ENCODE assay signal across 2 cellular contexts in genomic region chr9:19161257-19162025, GRCh38.
TF ChIP-seq lines count a peak whose summit lies in the region.

No MANE protein-coding gene starts in this region.

TF ChIP-seq in A549, 52 proteins besides CTCF, POLR2A, EP300 and RAD21 (continued from another document and continues in another):
- TF ChIP-seq, protein P1, sequence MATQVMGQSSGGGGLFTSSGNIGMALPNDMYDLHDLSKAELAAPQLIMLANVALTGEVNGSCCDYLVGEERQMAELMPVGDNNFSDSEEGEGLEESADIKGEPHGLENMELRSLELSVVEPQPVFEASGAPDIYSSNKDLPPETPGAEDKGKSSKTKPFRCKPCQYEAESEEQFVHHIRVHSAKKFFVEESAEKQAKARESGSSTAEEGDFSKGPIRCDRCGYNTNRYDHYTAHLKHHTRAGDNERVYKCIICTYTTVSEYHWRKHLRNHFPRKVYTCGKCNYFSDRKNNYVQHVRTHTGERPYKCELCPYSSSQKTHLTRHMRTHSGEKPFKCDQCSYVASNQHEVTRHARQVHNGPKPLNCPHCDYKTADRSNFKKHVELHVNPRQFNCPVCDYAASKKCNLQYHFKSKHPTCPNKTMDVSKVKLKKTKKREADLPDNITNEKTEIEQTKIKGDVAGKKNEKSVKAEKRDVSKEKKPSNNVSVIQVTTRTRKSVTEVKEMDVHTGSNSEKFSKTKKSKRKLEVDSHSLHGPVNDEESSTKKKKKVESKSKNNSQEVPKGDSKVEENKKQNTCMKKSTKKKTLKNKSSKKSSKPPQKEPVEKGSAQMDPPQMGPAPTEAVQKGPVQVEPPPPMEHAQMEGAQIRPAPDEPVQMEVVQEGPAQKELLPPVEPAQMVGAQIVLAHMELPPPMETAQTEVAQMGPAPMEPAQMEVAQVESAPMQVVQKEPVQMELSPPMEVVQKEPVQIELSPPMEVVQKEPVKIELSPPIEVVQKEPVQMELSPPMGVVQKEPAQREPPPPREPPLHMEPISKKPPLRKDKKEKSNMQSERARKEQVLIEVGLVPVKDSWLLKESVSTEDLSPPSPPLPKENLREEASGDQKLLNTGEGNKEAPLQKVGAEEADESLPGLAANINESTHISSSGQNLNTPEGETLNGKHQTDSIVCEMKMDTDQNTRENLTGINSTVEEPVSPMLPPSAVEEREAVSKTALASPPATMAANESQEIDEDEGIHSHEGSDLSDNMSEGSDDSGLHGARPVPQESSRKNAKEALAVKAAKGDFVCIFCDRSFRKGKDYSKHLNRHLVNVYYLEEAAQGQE (IDR thresholded peaks at IDR 0.05): no peak
- no peak for TF ChIP-seq MAZ (IDR thresholded peaks at IDR 0.05; ENCODE audit: borderline replicate concordance, low read depth, low read length)
- TF ChIP-seq CEBPB (IDR thresholded peaks at IDR 0.05): peak; percentile 99 to 100
- no peak for TF ChIP-seq CBX2 (IDR thresholded peaks at IDR 0.05; ENCODE audit: borderline replicate concordance, low read depth)
- TF ChIP-seq RFX5 (IDR thresholded peaks at IDR 0.05): no peak
- TF ChIP-seq TP53 (CRISPR knock-in tag; IDR thresholded peaks at IDR 0.05): no peak
- TF ChIP-seq, protein P2, sequence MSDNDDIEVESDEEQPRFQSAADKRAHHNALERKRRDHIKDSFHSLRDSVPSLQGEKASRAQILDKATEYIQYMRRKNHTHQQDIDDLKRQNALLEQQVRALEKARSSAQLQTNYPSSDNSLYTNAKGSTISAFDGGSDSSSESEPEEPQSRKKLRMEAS (IDR thresholded peaks at IDR 0.05): peak; percentile 65; the same call in 1 of the 2 replicates
- 0 out of 2 replicates have a peak, but pooled peaks have one; percentile 59 for TF ChIP-seq RARB (CRISPR knock-in tag; IDR thresholded peaks at IDR 0.05)
- peak; percentile 52; the same call in 1 of the 2 replicates for TF ChIP-seq FOXS1 (CRISPR knock-in tag; IDR thresholded peaks at IDR 0.05)
- TF ChIP-seq, protein P3, sequence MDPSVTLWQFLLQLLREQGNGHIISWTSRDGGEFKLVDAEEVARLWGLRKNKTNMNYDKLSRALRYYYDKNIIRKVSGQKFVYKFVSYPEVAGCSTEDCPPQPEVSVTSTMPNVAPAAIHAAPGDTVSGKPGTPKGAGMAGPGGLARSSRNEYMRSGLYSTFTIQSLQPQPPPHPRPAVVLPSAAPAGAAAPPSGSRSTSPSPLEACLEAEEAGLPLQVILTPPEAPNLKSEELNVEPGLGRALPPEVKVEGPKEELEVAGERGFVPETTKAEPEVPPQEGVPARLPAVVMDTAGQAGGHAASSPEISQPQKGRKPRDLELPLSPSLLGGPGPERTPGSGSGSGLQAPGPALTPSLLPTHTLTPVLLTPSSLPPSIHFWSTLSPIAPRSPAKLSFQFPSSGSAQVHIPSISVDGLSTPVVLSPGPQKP (IDR thresholded peaks at IDR 0.05; ENCODE audit: low read depth, low read length): no peak
- no peak for TF ChIP-seq KDM5A (IDR thresholded peaks at IDR 0.05)
- no peak for TF ChIP-seq ESRRA (IDR thresholded peaks at IDR 0.05; ENCODE audit: borderline replicate concordance, low read length)
- no peak for TF ChIP-seq CBX8 (IDR thresholded peaks at IDR 0.05)
- TF ChIP-seq HMGXB4 (CRISPR knock-in tag; IDR thresholded peaks at IDR 0.05; ENCODE audit: borderline replicate concordance): no peak
- no peak for TF ChIP-seq ZNF302 (CRISPR knock-in tag; IDR thresholded peaks at IDR 0.05)
- TF ChIP-seq JUNB (IDR thresholded peaks at IDR 0.05): peak; percentile 94
- TF ChIP-seq, protein P4, sequence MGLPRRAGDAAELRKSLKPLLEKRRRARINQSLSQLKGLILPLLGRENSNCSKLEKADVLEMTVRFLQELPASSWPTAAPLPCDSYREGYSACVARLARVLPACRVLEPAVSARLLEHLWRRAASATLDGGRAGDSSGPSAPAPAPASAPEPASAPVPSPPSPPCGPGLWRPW (IDR thresholded peaks at IDR 0.05): peak; percentile 99
- TF ChIP-seq ZC3H11A (IDR thresholded peaks at IDR 0.05): no peak
- no peak for TF ChIP-seq BHLHE40 (IDR thresholded peaks at IDR 0.05; ENCODE audit: low read depth, low read length)
- peak; percentile 44; the same call in 1 of the 2 replicates for TF ChIP-seq HOXA7 (CRISPR knock-in tag; IDR thresholded peaks at IDR 0.05)
- no peak for TF ChIP-seq PHF8 (IDR thresholded peaks at IDR 0.05; ENCODE audit: borderline replicate concordance, low read depth)
- no peak for TF ChIP-seq ZFP36 (IDR thresholded peaks at IDR 0.05; ENCODE audit: borderline replicate concordance, partially characterized antibody)
- TF ChIP-seq, protein P5, sequence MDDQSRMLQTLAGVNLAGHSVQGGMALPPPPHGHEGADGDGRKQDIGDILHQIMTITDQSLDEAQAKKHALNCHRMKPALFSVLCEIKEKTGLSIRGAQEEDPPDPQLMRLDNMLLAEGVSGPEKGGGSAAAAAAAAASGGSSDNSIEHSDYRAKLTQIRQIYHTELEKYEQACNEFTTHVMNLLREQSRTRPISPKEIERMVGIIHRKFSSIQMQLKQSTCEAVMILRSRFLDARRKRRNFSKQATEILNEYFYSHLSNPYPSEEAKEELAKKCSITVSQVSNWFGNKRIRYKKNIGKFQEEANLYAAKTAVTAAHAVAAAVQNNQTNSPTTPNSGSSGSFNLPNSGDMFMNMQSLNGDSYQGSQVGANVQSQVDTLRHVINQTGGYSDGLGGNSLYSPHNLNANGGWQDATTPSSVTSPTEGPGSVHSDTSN (IDR thresholded peaks at IDR 0.05): no peak
- TF ChIP-seq NFE2L2 (conservative IDR thresholded peaks at IDR 0.05; ENCODE audit: low read length): no peak
- TF ChIP-seq KDM1A (IDR thresholded peaks at IDR 0.05; ENCODE audit: low read depth): no peak
- TF ChIP-seq EHF (CRISPR knock-in tag; IDR thresholded peaks at IDR 0.05): no peak
- no peak for TF ChIP-seq NPAS2 (CRISPR knock-in tag; IDR thresholded peaks at IDR 0.05; ENCODE audit: borderline replicate concordance)
- peak; percentile 41; the same call in 1 of the 3 replicates for TF ChIP-seq SMC3 (IDR thresholded peaks at IDR 0.05)
- TF ChIP-seq MAFK (IDR thresholded peaks at IDR 0.05; ENCODE audit: partially characterized antibody): peak; percentile 73
- no peak for TF ChIP-seq ZSCAN20 (CRISPR knock-in tag; IDR thresholded peaks at IDR 0.05)

TF ChIP-seq in SK-N-SH treated with all-trans-retinoic acid at 6 μM for 48 hours, 23 proteins besides CTCF, POLR2A, EP300 and RAD21 (continued from another document):
- TF ChIP-seq, protein P6, sequence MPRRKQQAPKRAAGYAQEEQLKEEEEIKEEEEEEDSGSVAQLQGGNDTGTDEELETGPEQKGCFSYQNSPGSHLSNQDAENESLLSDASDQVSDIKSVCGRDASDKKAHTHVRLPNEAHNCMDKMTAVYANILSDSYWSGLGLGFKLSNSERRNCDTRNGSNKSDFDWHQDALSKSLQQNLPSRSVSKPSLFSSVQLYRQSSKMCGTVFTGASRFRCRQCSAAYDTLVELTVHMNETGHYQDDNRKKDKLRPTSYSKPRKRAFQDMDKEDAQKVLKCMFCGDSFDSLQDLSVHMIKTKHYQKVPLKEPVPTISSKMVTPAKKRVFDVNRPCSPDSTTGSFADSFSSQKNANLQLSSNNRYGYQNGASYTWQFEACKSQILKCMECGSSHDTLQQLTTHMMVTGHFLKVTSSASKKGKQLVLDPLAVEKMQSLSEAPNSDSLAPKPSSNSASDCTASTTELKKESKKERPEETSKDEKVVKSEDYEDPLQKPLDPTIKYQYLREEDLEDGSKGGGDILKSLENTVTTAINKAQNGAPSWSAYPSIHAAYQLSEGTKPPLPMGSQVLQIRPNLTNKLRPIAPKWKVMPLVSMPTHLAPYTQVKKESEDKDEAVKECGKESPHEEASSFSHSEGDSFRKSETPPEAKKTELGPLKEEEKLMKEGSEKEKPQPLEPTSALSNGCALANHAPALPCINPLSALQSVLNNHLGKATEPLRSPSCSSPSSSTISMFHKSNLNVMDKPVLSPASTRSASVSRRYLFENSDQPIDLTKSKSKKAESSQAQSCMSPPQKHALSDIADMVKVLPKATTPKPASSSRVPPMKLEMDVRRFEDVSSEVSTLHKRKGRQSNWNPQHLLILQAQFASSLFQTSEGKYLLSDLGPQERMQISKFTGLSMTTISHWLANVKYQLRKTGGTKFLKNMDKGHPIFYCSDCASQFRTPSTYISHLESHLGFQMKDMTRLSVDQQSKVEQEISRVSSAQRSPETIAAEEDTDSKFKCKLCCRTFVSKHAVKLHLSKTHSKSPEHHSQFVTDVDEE (CRISPR knock-in tag; IDR thresholded peaks at IDR 0.05): no peak
